Comparison of ENCODE assay signal across 1 cellular context in the genomic region with DNA sequence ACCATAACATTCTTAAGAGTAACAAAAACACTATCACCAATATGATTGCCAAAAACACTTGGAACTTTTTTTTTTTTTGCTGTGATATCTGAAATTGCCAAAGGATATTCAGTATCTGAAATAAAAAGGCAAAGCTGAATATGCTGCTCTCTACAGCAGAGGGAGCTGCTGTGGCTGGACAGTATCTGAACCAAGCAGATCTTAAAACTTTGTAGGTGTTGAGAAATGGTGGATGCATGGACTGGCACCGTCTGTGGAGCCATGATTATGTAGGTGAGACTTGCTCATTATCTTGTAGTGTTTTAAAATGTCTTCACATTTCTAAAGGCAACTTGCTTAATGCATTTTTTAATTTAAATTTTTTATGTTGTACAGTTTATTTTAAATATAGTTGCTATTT.
TF ChIP-seq lines count a peak whose summit lies in the region.

No MANE protein-coding gene starts in this region.

TF ChIP-seq in GM12891, 5 proteins besides CTCF, POLR2A, EP300 and RAD21:
- TF ChIP-seq POU2F2 (IDR thresholded peaks at IDR 0.05; ENCODE audit: low read depth, low read length) (no peak), SPI1 (IDR thresholded peaks at IDR 0.05; ENCODE audit: low read depth, low read length) (no peak), PAX5 (IDR thresholded peaks at IDR 0.05; ENCODE audit: insufficient read depth, low read length, severe bottlenecking) (no peak), TAF1 (IDR thresholded peaks at IDR 0.05; ENCODE audit: low read depth, low read length) (no peak), POLR2AphosphoS5 (IDR thresholded peaks at IDR 0.05; ENCODE audit: low read depth, low read length) (no peak)
